In genomic region chr1:201470581-201470980, GRCh38 we compare ENCODE assay signal across 28 cellular contexts. TPM values are rescaled to one million over a fixed set of nuclear protein-coding genes. Genes with fewer than 3 reads are reported as not detected.
A peak's percentile ranks its signal among the peaks of the same experiment; 100 is the strongest.
DNase-seq lines count a peak whose midpoint lies in the region; ATAC-seq and TF ChIP-seq lines count a peak whose summit lies in the region.
"Had no signal": no experiment of that assay in that cellular context is flagged by ENCODE, and none has a peak within 500 bp of the region (broad histone marks: within the 10 kb centered on the region; RNA-seq: fewer than 3 reads in every experiment).

No MANE protein-coding gene starts in this region.

- H3K56ac ChIP-seq in H9 (ENCODE audit: insufficient read length, low read depth, low read length), result no peak overlapping the region

- no peak overlapping the region for H3K14ac ChIP-seq in H9 (ENCODE audit: insufficient read depth, low read length)

- 63 to 85% methylated on average over 3 to 4 of the region's 4 CpGs for WGBS in esophagus squamous epithelium, 2 donors
- no CpG with 5 or more reads among the region's 4 CpGs for WGBS in H9 (ENCODE audit: extremely low coverage, insufficient read length, low lambda C conversion rate)

- H3K4ac ChIP-seq in H9 (ENCODE audit: low read depth, low read length), result no peak overlapping the region

- H3K36me3 ChIP-seq in esophagus squamous epithelium (peaks cover 1 to 5% (median 3%) of the 10 kb centered on the region in 3 donors), osteoblast (ENCODE audit: insufficient read depth, low read length) (peaks cover 9% of the 10 kb centered on the region), MM.1S (replicated peaks; ENCODE audit: insufficient read depth, low read length) (no peaks in the 10 kb centered on the region)

- POLR2A ChIA-PET in T-cell (lab: Charles Lee), result no interaction called here

- H3K23ac ChIP-seq in H9 (ENCODE audit: insufficient read length, low read depth, low read length), result no peak overlapping the region

- H3K4me1 Mint-ChIP-seq in T-cell (peaks cover 6 to 17% (median 11%) of the 10 kb centered on the region in 3 donors), type B pancreatic cell (ENCODE audit: unreplicated experiment) (peaks cover 19% of the 10 kb centered on the region), H9 (peaks cover 20 to 21% of the 10 kb centered on the region in 2 experiments)
- peaks cover 17% of the 10 kb centered on the region for H3K4me1 Mint-ChIP-seq in activated T-helper 1 cell treated with anti-CD3 and anti-CD28 coated beads, Interleukin-12 subunit alpha, Interleukin-12 subunit beta, Interleukin-2, Interleukin-4 antibody, amounts not matched to agents 30 ng/mL and 10 ng/mL and 1 ng/mL, durations not matched to agents 14 hours and 24 hours and 36 hours (ENCODE audit: low read depth)

- peaks cover 19% of the 10 kb centered on the region for H3K23me2 ChIP-seq in H9 (ENCODE audit: insufficient read length, low read depth, low read length, poor library complexity, severe bottlenecking)

- H3K9me2 ChIP-seq in MM.1S (replicated peaks; ENCODE audit: insufficient read depth, low read length), result no peaks in the 10 kb centered on the region

- no peak for ATAC-seq in T-cell (replicated peaks in 1 of 4)
- ATAC-seq: activated naive CD8-positive, alpha-beta T cell treated with anti-CD3 and anti-CD28 coated beads, Interleukin-2, amount 50 U/mL, for 24 hours; heart right ventricle; naive thymus-derived CD8-positive, alpha-beta T cell; pancreas had no signal

- H3K4me2 ChIP-seq in osteoblast (ENCODE audit: insufficient read depth, low read length), result no peak overlapping the region
- no peak overlapping the region for H3K4me2 ChIP-seq in H9 (ENCODE audit: insufficient read depth, insufficient read length, low read length)
- no peak overlapping the region for H3K4me2 ChIP-seq in MM.1S (ENCODE audit: low read depth, low read length)

- H3K4me1 ChIP-seq in esophagus squamous epithelium, result peaks cover 27 to 71% (median 40%) of the 10 kb centered on the region in 3 donors
- peaks cover 37% of the 10 kb centered on the region for H3K4me1 ChIP-seq in osteoblast (ENCODE audit: insufficient read depth, low read length)
- no peaks in the 10 kb centered on the region; the same call in 1 of the 2 replicates for H3K4me1 ChIP-seq in H9 (ENCODE audit: insufficient read depth, low read length)
- H3K4me1 ChIP-seq in MM.1S (ENCODE audit: low read length), result no peaks in the 10 kb centered on the region
- H3K4me1 ChIP-seq: pancreas, testis had no signal

- H2BK12ac ChIP-seq in H9 (ENCODE audit: insufficient read length, low read depth, low read length), result no peak overlapping the region

- H3K79me2 ChIP-seq in osteoblast (ENCODE audit: insufficient read depth, low read length) (peaks cover 32% of the 10 kb centered on the region), H9 (ENCODE audit: insufficient read depth, low read length) (peaks cover 10% of the 10 kb centered on the region; the same call in 1 of the 2 replicates), MM.1S (ENCODE audit: low read length) (no peaks in the 10 kb centered on the region)

- H3K4me3 Mint-ChIP-seq in T-cell (peak overlapping the region in 2 of 3 donors; percentile 65 to 69), type B pancreatic cell (peak overlapping the region; percentile 96), H9 (no peak overlapping the region; a peak in 2 of 5 replicates)
- no peak overlapping the region for H3K4me3 Mint-ChIP-seq in activated T-helper 1 cell treated with anti-CD3 and anti-CD28 coated beads, Interleukin-12 subunit alpha, Interleukin-12 subunit beta, Interleukin-2, Interleukin-4 antibody, amounts not matched to agents 30 ng/mL and 10 ng/mL and 1 ng/mL, durations not matched to agents 14 hours and 24 hours and 36 hours
- H3K4me3 Mint-ChIP-seq: activated naive CD8-positive, alpha-beta T cell treated with anti-CD3 and anti-CD28 coated beads, Interleukin-2, amount 50 U/mL, for 24 hours; activated T-cell treated with anti-CD3 and anti-CD28 coated beads, Interleukin-2, amount 50 U/mL, for 24 hours had no signal

- H3T11ph ChIP-seq in H9 (ENCODE audit: low read length), result no peak overlapping the region

- no peak for TF ChIP-seq CTCF in esophagus squamous epithelium (IDR thresholded peaks at IDR 0.05)
- no peak for TF ChIP-seq CTCF in osteoblast (IDR thresholded peaks at IDR 0.05; ENCODE audit: extremely low read depth, low read depth, low read length)
- no peak for TF ChIP-seq CTCF in type B pancreatic cell (conservative IDR thresholded peaks at IDR 0.05)
- no peak for TF ChIP-seq CTCF in H9 (conservative IDR thresholded peaks at IDR 0.05)
- TF ChIP-seq CTCF in MM.1S (IDR thresholded peaks at IDR 0.05; ENCODE audit: low read length), result no peak

- H4K91ac ChIP-seq in H9 (ENCODE audit: insufficient read length, low read depth, low read length), result no peak overlapping the region

- H3K27ac ChIP-seq in esophagus squamous epithelium (peak overlapping the region in 3 of 4 donors; percentile 93 to 98 (median 97)), osteoblast (ENCODE audit: low read depth, low read length) (no peak overlapping the region), H9 (ENCODE audit: insufficient read length, low read depth, low read length) (no peak overlapping the region), MM.1S (ENCODE audit: low read length) (no peak overlapping the region)
- H3K27ac ChIP-seq: pancreas, testis had no signal

- H3K18ac ChIP-seq in H9 (ENCODE audit: insufficient read length, low read depth, low read length), result no peak overlapping the region

- H4K20me1 ChIP-seq in osteoblast (ENCODE audit: insufficient read depth, low read length), result peaks cover 29% of the 10 kb centered on the region
- no peaks in the 10 kb centered on the region for H4K20me1 ChIP-seq in H9 (ENCODE audit: control insufficient read depth, insufficient read depth, insufficient read length)
- H4K20me1 ChIP-seq in MM.1S (ENCODE audit: insufficient read depth, low read length), result no peaks in the 10 kb centered on the region

- H3K9me3 ChIP-seq in esophagus squamous epithelium (no peaks in the 10 kb centered on the region), osteoblast (ENCODE audit: low read depth, low read length) (no peaks in the 10 kb centered on the region), H9 (ENCODE audit: control insufficient read depth, low read depth, low read length) (no peaks in the 10 kb centered on the region), MM.1S (replicated peaks; ENCODE audit: insufficient read depth, low read length) (no peaks in the 10 kb centered on the region)
- H3K9me3 ChIP-seq: BLaER1 treated with 17β-estradiol and CSF1 and Interleukin-3, amounts not matched to agents 10 nM and 100 nM; heart right ventricle; pancreas; right atrium auricular region; testis had no signal

- H3K27me3 ChIP-seq in esophagus squamous epithelium (peaks cover 0 to 20% (median 0%) of the 10 kb centered on the region in 4 donors), osteoblast (ENCODE audit: insufficient read depth, low read length) (no peaks in the 10 kb centered on the region), H9 (ENCODE audit: insufficient read depth, low read length) (peaks cover 2% of the 10 kb centered on the region; the same call in 1 of the 2 replicates), MM.1S (replicated peaks; ENCODE audit: insufficient read depth, low read length) (peaks cover 38% of the 10 kb centered on the region)
- H3K27me3 ChIP-seq: BLaER1 treated with 17β-estradiol and CSF1 and Interleukin-3, amounts not matched to agents 10 nM and 100 nM; pancreas; right atrium auricular region; testis had no signal

- no peak overlapping the region for H4K5ac ChIP-seq in H9 (ENCODE audit: insufficient read length, low read depth, low read length)

- H2BK120ac ChIP-seq in H9 (ENCODE audit: low read depth, low read length, poor library complexity, severe bottlenecking), result no peak overlapping the region

- H3K36me3 Mint-ChIP-seq in T-cell, result no peaks in the 10 kb centered on the region
- H3K36me3 Mint-ChIP-seq in type B pancreatic cell, result peaks cover 4% of the 10 kb centered on the region
- H3K36me3 Mint-ChIP-seq in H9 (ENCODE audit: insufficient read depth in 1 of 3, low read depth in 3 of 3), result peaks cover 0 to 12% (median 8%) of the 10 kb centered on the region in 3 experiments; a peak in 4 of 7 replicates
- H3K36me3 Mint-ChIP-seq in activated T-helper 1 cell treated with anti-CD3 and anti-CD28 coated beads, Interleukin-12 subunit alpha, Interleukin-12 subunit beta, Interleukin-2, Interleukin-4 antibody, amounts not matched to agents 30 ng/mL and 10 ng/mL and 1 ng/mL, durations not matched to agents 14 hours and 24 hours and 36 hours (ENCODE audit: low read depth), result peaks cover 4% of the 10 kb centered on the region
- H3K36me3 Mint-ChIP-seq: naive thymus-derived CD8-positive, alpha-beta T cell had no signal

- no peak for TF ChIP-seq POLR2A in esophagus squamous epithelium (IDR thresholded peaks at IDR 0.05)

- H3K27ac Mint-ChIP-seq in T-cell (no peak overlapping the region), type B pancreatic cell (peak overlapping the region; percentile 82), H9 (no peak overlapping the region)
- no peak overlapping the region for H3K27ac Mint-ChIP-seq in activated T-helper 1 cell treated with anti-CD3 and anti-CD28 coated beads, Interleukin-12 subunit alpha, Interleukin-12 subunit beta, Interleukin-2, Interleukin-4 antibody, amounts not matched to agents 30 ng/mL and 10 ng/mL and 1 ng/mL, durations not matched to agents 14 hours and 24 hours and 36 hours
- H3K27ac Mint-ChIP-seq: activated naive CD8-positive, alpha-beta T cell treated with anti-CD3 and anti-CD28 coated beads, Interleukin-2, amount 50 U/mL, for 24 hours; activated T-cell treated with anti-CD3 and anti-CD28 coated beads, Interleukin-2, amount 50 U/mL, for 24 hours; dendritic cell treated with granulocyte-macrophage colony-stimulating factor and Interleukin-4, amounts not matched to agents 40 ng/mL and 50 ng/mL, for 4 days; naive thymus-derived CD8-positive, alpha-beta T cell had no signal

- H3K9ac ChIP-seq in H9 (ENCODE audit: extremely low read depth, insufficient read length, low read length) (no peak overlapping the region), MM.1S (ENCODE audit: low read length) (no peak overlapping the region)

- H4K8ac ChIP-seq in H9 (replicated peaks; ENCODE audit: insufficient read length, low read depth, low read length), result no peak overlapping the region

- intact Hi-C loops in esophagus squamous epithelium (cut with DNase I), result no loop called here
- intact Hi-C loops in activated T-helper 1 cell treated with anti-CD3 and anti-CD28 coated beads, Interleukin-12 subunit alpha, Interleukin-12 subunit beta, Interleukin-2, Interleukin-4 antibody, amounts not matched to agents 30 ng/mL and 10 ng/mL and 1 ng/mL, durations not matched to agents 14 hours and 24 hours and 36 hours (cut with micrococcal nuclease), result no loop called here

- CTCF ChIA-PET in T-cell (lab: Charles Lee), result no interaction called here

- H2AFZ ChIP-seq in osteoblast (ENCODE audit: low read length), result no peak overlapping the region
- no peak overlapping the region for H2AFZ ChIP-seq in H9 (ENCODE audit: low read length)
- no peak overlapping the region for H2AFZ ChIP-seq in MM.1S (ENCODE audit: low read length)

- H2BK20ac ChIP-seq in H9 (ENCODE audit: low read depth, low read length, poor library complexity, severe bottlenecking), result no peak overlapping the region

- no peak overlapping the region for H2BK15ac ChIP-seq in H9 (ENCODE audit: low read depth, low read length)

- no peak overlapping the region for H2AK5ac ChIP-seq in H9 (ENCODE audit: insufficient read length, low read length)

- DNase-seq in T-cell (no peak), esophagus squamous epithelium (lab: John Stamatoyannopoulos, UW) (no peak), osteoblast (ENCODE audit: insufficient read length, low spot score, missing footprints) (peak; percentile 63), type B pancreatic cell (ENCODE audit: extremely low spot score, unreplicated experiment) (no peak), H9 (no peak), MM.1S (no peak)
- no peak for DNase-seq in activated T-helper 1 cell treated with anti-CD3 and anti-CD28 coated beads, Interleukin-12 subunit alpha, Interleukin-12 subunit beta, Interleukin-2, Interleukin-4 antibody, amounts not matched to agents 30 ng/mL and 10 ng/mL and 1 ng/mL, durations not matched to agents 14 hours and 24 hours and 36 hours (ENCODE audit: low spot score)
- DNase-seq: activated CD4-positive, alpha-beta T cell treated with anti-CD3 and anti-CD28 coated beads, Interleukin-2, amount 50 U/mL, for 1 hour; activated naive CD8-positive, alpha-beta T cell treated with anti-CD3 and anti-CD28 coated beads, Interleukin-2, amount 50 U/mL, for 24 hours; activated T-cell treated with anti-CD3 and anti-CD28 coated beads, Interleukin-2, amount 50 U/mL, for 24 hours; central memory CD4-positive, alpha-beta T cell; DMS79; foreskin fibroblast; heart right ventricle; naive thymus-derived CD8-positive, alpha-beta T cell; NCI-H1436 treated with DMSO at 0.1 percent for 48 hours; NCI-H345; pancreas; SIG-M5; stimulated activated naive CD4-positive, alpha-beta T cell treated with Interleukin-2 at 50 U/mL for 16 hours; SW 1271; testis had no signal

- no peaks in the 10 kb centered on the region for H3F3A ChIP-seq in MM.1S (ENCODE audit: insufficient read depth, low read length)

- peaks cover 40 to 58% of the 10 kb centered on the region in 2 donors for H3K27me3 Mint-ChIP-seq in T-cell
- peaks cover 17% of the 10 kb centered on the region for H3K27me3 Mint-ChIP-seq in type B pancreatic cell
- peaks cover 50% of the 10 kb centered on the region for H3K27me3 Mint-ChIP-seq in H9 (ENCODE audit: low read depth)
- H3K27me3 Mint-ChIP-seq in activated T-helper 1 cell treated with anti-CD3 and anti-CD28 coated beads, Interleukin-12 subunit alpha, Interleukin-12 subunit beta, Interleukin-2, Interleukin-4 antibody, amounts not matched to agents 30 ng/mL and 10 ng/mL and 1 ng/mL, durations not matched to agents 14 hours and 24 hours and 36 hours (ENCODE audit: insufficient read depth), result peaks cover 41% of the 10 kb centered on the region

- H3K9me3 Mint-ChIP-seq in T-cell (no peaks in the 10 kb centered on the region), type B pancreatic cell (peaks cover 4% of the 10 kb centered on the region), H9 (no peaks in the 10 kb centered on the region)
- H3K9me3 Mint-ChIP-seq in activated T-helper 1 cell treated with anti-CD3 and anti-CD28 coated beads, Interleukin-12 subunit alpha, Interleukin-12 subunit beta, Interleukin-2, Interleukin-4 antibody, amounts not matched to agents 30 ng/mL and 10 ng/mL and 1 ng/mL, durations not matched to agents 14 hours and 24 hours and 36 hours, result no peaks in the 10 kb centered on the region
- H3K9me3 Mint-ChIP-seq: activated naive CD8-positive, alpha-beta T cell treated with anti-CD3 and anti-CD28 coated beads, Interleukin-2, amount 50 U/mL, for 24 hours; activated T-cell treated with anti-CD3 and anti-CD28 coated beads, Interleukin-2, amount 50 U/mL, for 24 hours; dendritic cell treated with granulocyte-macrophage colony-stimulating factor and Interleukin-4, amounts not matched to agents 40 ng/mL and 50 ng/mL, for 4 days; naive thymus-derived CD8-positive, alpha-beta T cell had no signal

- H2BK5ac ChIP-seq in H9 (ENCODE audit: insufficient read length, low read length), result no peak overlapping the region

- H3K4me3 ChIP-seq in esophagus squamous epithelium (no peak overlapping the region), osteoblast (ENCODE audit: insufficient read depth, low read length) (no peak overlapping the region), MM.1S (ENCODE audit: low read length) (no peak overlapping the region)
- H3K4me3 ChIP-seq: pancreas, right atrium auricular region, smooth muscle cell, testis had no signal

- no peaks in the 10 kb centered on the region for H3K79me1 ChIP-seq in H9 (ENCODE audit: insufficient read depth, low read depth, low read length, poor library complexity, severe bottlenecking)

RNA-seq across cellular contexts. Expression of gene PHLDA3, which starts 1.6 kb away (rescaled TPM):
- total RNA-seq in T-cell (1 to 10 TPM in 4 of 5 donors, under 1 TPM in 1; 0.83 to 5.8 (median 3.6) TPM), esophagus squamous epithelium (10 to 100 TPM; 60.9 to 87.9 (median 75.1) TPM), osteoblast (116 and 134 TPM in 2 replicates), type B pancreatic cell (ENCODE audit: low replicate concordance) (59.3 and 132 TPM in 2 replicates), H9 (2021) (53.9 and 55.0 TPM in 2 replicates)
- total RNA-seq in activated T-helper 1 cell treated with anti-CD3 and anti-CD28 coated beads, Interleukin-12 subunit alpha, Interleukin-12 subunit beta, Interleukin-2, Interleukin-4 antibody, amounts not matched to agents 30 ng/mL and 10 ng/mL and 1 ng/mL, durations not matched to agents 14 hours and 24 hours and 36 hours, result 16.6 and 17.3 TPM in 2 replicates

RNA-seq across cellular contexts. Expression of gene CSRP1, which starts 36.3 kb away (rescaled TPM):
- total RNA-seq in T-cell (10 to 100 TPM; 35.0 to 47.2 (median 36.8) TPM), esophagus squamous epithelium (1,000 to 10,000 TPM in 1 of 4 donors, 100 to 1,000 TPM in 3; 243 to 1,044 (median 363) TPM), osteoblast (389 and 480 TPM in 2 replicates), type B pancreatic cell (ENCODE audit: low replicate concordance) (7.3 and 139 TPM in 2 replicates), H9 (2021) (0.44 TPM in 2 replicates)
- total RNA-seq in activated T-helper 1 cell treated with anti-CD3 and anti-CD28 coated beads, Interleukin-12 subunit alpha, Interleukin-12 subunit beta, Interleukin-2, Interleukin-4 antibody, amounts not matched to agents 30 ng/mL and 10 ng/mL and 1 ng/mL, durations not matched to agents 14 hours and 24 hours and 36 hours, result 66.0 and 66.2 TPM in 2 replicates

RNA-seq across cellular contexts. Expression of gene TNNI1, which starts 49.1 kb away (rescaled TPM):
- not detected for total RNA-seq in T-cell
- not detected for total RNA-seq in esophagus squamous epithelium
- not detected in 2 replicates for total RNA-seq in osteoblast
- 0.12 and 6.1 TPM in 2 replicates for total RNA-seq in type B pancreatic cell (ENCODE audit: low replicate concordance)
- total RNA-seq in H9 (2021), result 0.29 TPM in 1 of 2 replicates, not detected in the other
- not detected in 2 replicates for total RNA-seq in activated T-helper 1 cell treated with anti-CD3 and anti-CD28 coated beads, Interleukin-12 subunit alpha, Interleukin-12 subunit beta, Interleukin-2, Interleukin-4 antibody, amounts not matched to agents 30 ng/mL and 10 ng/mL and 1 ng/mL, durations not matched to agents 14 hours and 24 hours and 36 hours
- total RNA-seq: kidney epithelial cell; lower leg skin; naive thymus-derived CD8-positive, alpha-beta T cell; pancreas had no signal

Comparison
In these comparisons a context has a peak if more than half of its experiments do, and no peak if none do; other contexts are left out.
1. H3K4me3 Mint-ChIP-seq: peak in T-cell (2 of 3) and type B pancreatic cell (single experiment); none in H9 (0 of 2) and activated T-helper 1 cell treated with anti-CD3 and anti-CD28 coated beads, Interleukin-12 subunit alpha, Interleukin-12 subunit beta, Interleukin-2, Interleukin-4 antibody, amounts not matched to agents 30 ng/mL and 10 ng/mL and 1 ng/mL, durations not matched to agents 14 hours and 24 hours and 36 hours (single experiment).
2. H3K27ac ChIP-seq: peak in esophagus squamous epithelium (3 of 4); none in osteoblast (single experiment), H9 (single experiment) and MM.1S (single experiment).